In the genomic region with DNA sequence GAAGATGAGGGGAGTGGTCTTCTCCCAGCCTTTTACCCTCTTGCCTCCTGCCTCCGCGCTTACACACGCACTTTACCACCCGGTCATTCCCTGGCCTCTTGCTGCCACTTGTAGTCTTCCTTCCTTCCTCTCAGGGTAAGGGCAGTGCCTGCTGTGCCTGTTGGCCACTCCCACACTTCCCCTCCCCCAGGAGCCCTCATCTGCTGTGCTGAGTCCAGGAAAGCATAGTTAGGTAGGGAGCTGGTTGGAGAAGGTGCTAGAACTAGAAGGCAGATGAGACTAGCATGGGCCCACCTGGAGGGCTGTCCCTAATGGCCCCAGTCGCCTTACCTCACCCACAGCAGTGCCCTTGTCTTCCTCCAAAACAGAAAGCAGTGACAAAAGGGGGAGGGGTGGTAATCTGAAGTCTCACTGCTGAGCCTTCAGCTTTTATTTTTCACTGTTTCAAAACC, we compare ENCODE assay signal across 9 cellular contexts. TPM values are rescaled to one million over a fixed set of nuclear protein-coding genes. Genes with fewer than 3 reads are reported as not detected.
DNase-seq lines count a peak whose midpoint lies in the region; ATAC-seq and TF ChIP-seq lines count a peak whose summit lies in the region.
"Had no signal": no experiment of that assay in that cellular context is flagged by ENCODE, and none has a peak within 500 bp of the region (broad histone marks: within the 10 kb centered on the region; RNA-seq: fewer than 3 reads in every experiment).

No MANE protein-coding gene starts in this region.

- intact Hi-C loops in naive thymus-derived CD4-positive, alpha-beta T cell (cut with micrococcal nuclease), result no loop called here

- H3K36me3 Mint-ChIP-seq in GM23338 (ENCODE audit: low read depth), result no peaks in the 10 kb centered on the region; the same call in 2 of the 3 replicates
- H3K36me3 Mint-ChIP-seq in naive thymus-derived CD4-positive, alpha-beta T cell, result peaks cover 4 to 49% (median 31%) of the 10 kb centered on the region in 5 donors

- H3K79me2 ChIP-seq in GM23338 (replicated peaks; ENCODE audit: insufficient read depth), result no peaks in the 10 kb centered on the region

- no peaks in the 10 kb centered on the region for H3K9me3 ChIP-seq in naive thymus-derived CD4-positive, alpha-beta T cell (ENCODE audit: control insufficient read depth in 2 of 3, low read length in 3 of 3)
- H3K9me3 ChIP-seq: HAP-1 had no signal

- H3F3A ChIP-seq in GM23338 (replicated peaks; ENCODE audit: low read depth), result 0 out of 2 replicates have a peak, but pooled peaks cover 5% of the 10 kb centered on the region

- no peaks in the 10 kb centered on the region for H3K36me3 ChIP-seq in GM23338 (ENCODE audit: insufficient read depth)
- H3K36me3 ChIP-seq in naive thymus-derived CD4-positive, alpha-beta T cell (ENCODE audit: control insufficient read depth in 2 of 3, insufficient read depth in 3 of 3, low read length in 3 of 3), result peaks cover 9 to 40% (median 19%) of the 10 kb centered on the region in 3 experiments
- H3K36me3 ChIP-seq: HAP-1 had no signal

- no peaks in the 10 kb centered on the region for H3K27me3 ChIP-seq in GM23338 (ENCODE audit: insufficient read depth)
- no peaks in the 10 kb centered on the region for H3K27me3 ChIP-seq in naive thymus-derived CD4-positive, alpha-beta T cell (ENCODE audit: control insufficient read depth in 2 of 2, insufficient read depth in 2 of 2, low read length in 2 of 2)

- no peak overlapping the region for H2AFZ ChIP-seq in GM23338

- peak overlapping the region; percentile 95 for H3K27ac Mint-ChIP-seq in GM23338
- H3K27ac Mint-ChIP-seq in naive thymus-derived CD4-positive, alpha-beta T cell, result peak overlapping the region; percentile 35 to 93 (median 65)

- H3K4me1 Mint-ChIP-seq in GM23338, result peaks cover 69% of the 10 kb centered on the region
- peaks cover 34 to 87% (median 42%) of the 10 kb centered on the region in 7 donors for H3K4me1 Mint-ChIP-seq in naive thymus-derived CD4-positive, alpha-beta T cell

- H3K27ac ChIP-seq in GM23338 (ENCODE audit: low read depth) (peak overlapping the region; percentile 86), coronary artery (peak overlapping the region; percentile 24 to 81)
- H3K27ac ChIP-seq in naive thymus-derived CD4-positive, alpha-beta T cell (ENCODE audit: low read depth, low read length), result no peak overlapping the region

- POLR2A ChIA-PET in naive thymus-derived CD4-positive, alpha-beta T cell (lab: Charles Lee), result no interaction called here

- peak overlapping the region; percentile 41; the same call in 2 of the 3 replicates for H3K4me3 Mint-ChIP-seq in GM23338
- H3K4me3 Mint-ChIP-seq in naive thymus-derived CD4-positive, alpha-beta T cell, result peak overlapping the region in 5 of 10 donors; percentile 12 to 75 (median 33)

- H3K4me1 ChIP-seq in GM23338 (ENCODE audit: insufficient read depth), result peaks cover 38% of the 10 kb centered on the region
- peaks cover 12 to 18% of the 10 kb centered on the region in 2 donors for H3K4me1 ChIP-seq in naive thymus-derived CD4-positive, alpha-beta T cell (ENCODE audit: control insufficient read depth in 2 of 2, insufficient read depth in 2 of 2, low read length in 2 of 2)

- CTCF ChIA-PET in naive thymus-derived CD4-positive, alpha-beta T cell (lab: Charles Lee), result no interaction called here

- H3K27me3 Mint-ChIP-seq in GM23338 (ENCODE audit: insufficient read depth, low read depth, poor library complexity), result peaks cover 14% of the 10 kb centered on the region
- no peaks in the 10 kb centered on the region for H3K27me3 Mint-ChIP-seq in naive thymus-derived CD4-positive, alpha-beta T cell

- peak; percentile 57 for DNase-seq in GM23338 (ENCODE audit: low spot score)
- DNase-seq in NCI-H526 (lab: John Stamatoyannopoulos, UW), result peak; percentile 64 to 76
- no peak for DNase-seq in coronary artery (ENCODE audit: low spot score)
- DNase-seq in naive thymus-derived CD4-positive, alpha-beta T cell, result no peak
- no peak for DNase-seq in GM19238 (ENCODE audit: insufficient read length, low spot score)
- DNase-seq in activated CD4-positive, alpha-beta T cell treated with anti-CD3 and anti-CD28 coated beads, Interleukin-2, amount 50 U/mL, for 4 hours, result no peak

- no peaks in the 10 kb centered on the region for H4K20me1 ChIP-seq in GM23338 (replicated peaks; ENCODE audit: insufficient read depth)

- ATAC-seq in GM23338, result peak; percentile 64
- peak; percentile 8 for ATAC-seq in naive thymus-derived CD4-positive, alpha-beta T cell
- no peak for ATAC-seq in GM21737 (IDR thresholded peaks at IDR 0.05; ENCODE audit: unreplicated experiment)
- ATAC-seq in GM21717 (IDR thresholded peaks at IDR 0.05; ENCODE audit: unreplicated experiment), result no peak

- H3K4me2 ChIP-seq in GM23338, result peak overlapping the region; percentile 73

- H3K9me3 Mint-ChIP-seq in GM23338, result no peaks in the 10 kb centered on the region
- no peaks in the 10 kb centered on the region for H3K9me3 Mint-ChIP-seq in naive thymus-derived CD4-positive, alpha-beta T cell

- peak overlapping the region; percentile 10 for H3K4me3 ChIP-seq in GM23338
- peak overlapping the region; percentile 28 for H3K4me3 ChIP-seq in coronary artery
- no peak overlapping the region for H3K4me3 ChIP-seq in naive thymus-derived CD4-positive, alpha-beta T cell (ENCODE audit: low read length)
- H3K4me3 ChIP-seq: HAP-1 had no signal

- no peaks in the 10 kb centered on the region for H3K9me2 ChIP-seq in GM23338 (ENCODE audit: insufficient read depth)

- TF ChIP-seq CTCF in GM23338 (conservative IDR thresholded peaks at IDR 0.05; ENCODE audit: low read depth in 2 of 2) (no peak), coronary artery (IDR thresholded peaks at IDR 0.05) (no peak)

TF ChIP-seq in GM23338, 12 proteins besides CTCF, POLR2A, EP300 and RAD21 (continues in another document):
- no peak for TF ChIP-seq ZNF114 (CRISPR knock-in tag; IDR thresholded peaks at IDR 0.05)
- TF ChIP-seq, protein P1, sequence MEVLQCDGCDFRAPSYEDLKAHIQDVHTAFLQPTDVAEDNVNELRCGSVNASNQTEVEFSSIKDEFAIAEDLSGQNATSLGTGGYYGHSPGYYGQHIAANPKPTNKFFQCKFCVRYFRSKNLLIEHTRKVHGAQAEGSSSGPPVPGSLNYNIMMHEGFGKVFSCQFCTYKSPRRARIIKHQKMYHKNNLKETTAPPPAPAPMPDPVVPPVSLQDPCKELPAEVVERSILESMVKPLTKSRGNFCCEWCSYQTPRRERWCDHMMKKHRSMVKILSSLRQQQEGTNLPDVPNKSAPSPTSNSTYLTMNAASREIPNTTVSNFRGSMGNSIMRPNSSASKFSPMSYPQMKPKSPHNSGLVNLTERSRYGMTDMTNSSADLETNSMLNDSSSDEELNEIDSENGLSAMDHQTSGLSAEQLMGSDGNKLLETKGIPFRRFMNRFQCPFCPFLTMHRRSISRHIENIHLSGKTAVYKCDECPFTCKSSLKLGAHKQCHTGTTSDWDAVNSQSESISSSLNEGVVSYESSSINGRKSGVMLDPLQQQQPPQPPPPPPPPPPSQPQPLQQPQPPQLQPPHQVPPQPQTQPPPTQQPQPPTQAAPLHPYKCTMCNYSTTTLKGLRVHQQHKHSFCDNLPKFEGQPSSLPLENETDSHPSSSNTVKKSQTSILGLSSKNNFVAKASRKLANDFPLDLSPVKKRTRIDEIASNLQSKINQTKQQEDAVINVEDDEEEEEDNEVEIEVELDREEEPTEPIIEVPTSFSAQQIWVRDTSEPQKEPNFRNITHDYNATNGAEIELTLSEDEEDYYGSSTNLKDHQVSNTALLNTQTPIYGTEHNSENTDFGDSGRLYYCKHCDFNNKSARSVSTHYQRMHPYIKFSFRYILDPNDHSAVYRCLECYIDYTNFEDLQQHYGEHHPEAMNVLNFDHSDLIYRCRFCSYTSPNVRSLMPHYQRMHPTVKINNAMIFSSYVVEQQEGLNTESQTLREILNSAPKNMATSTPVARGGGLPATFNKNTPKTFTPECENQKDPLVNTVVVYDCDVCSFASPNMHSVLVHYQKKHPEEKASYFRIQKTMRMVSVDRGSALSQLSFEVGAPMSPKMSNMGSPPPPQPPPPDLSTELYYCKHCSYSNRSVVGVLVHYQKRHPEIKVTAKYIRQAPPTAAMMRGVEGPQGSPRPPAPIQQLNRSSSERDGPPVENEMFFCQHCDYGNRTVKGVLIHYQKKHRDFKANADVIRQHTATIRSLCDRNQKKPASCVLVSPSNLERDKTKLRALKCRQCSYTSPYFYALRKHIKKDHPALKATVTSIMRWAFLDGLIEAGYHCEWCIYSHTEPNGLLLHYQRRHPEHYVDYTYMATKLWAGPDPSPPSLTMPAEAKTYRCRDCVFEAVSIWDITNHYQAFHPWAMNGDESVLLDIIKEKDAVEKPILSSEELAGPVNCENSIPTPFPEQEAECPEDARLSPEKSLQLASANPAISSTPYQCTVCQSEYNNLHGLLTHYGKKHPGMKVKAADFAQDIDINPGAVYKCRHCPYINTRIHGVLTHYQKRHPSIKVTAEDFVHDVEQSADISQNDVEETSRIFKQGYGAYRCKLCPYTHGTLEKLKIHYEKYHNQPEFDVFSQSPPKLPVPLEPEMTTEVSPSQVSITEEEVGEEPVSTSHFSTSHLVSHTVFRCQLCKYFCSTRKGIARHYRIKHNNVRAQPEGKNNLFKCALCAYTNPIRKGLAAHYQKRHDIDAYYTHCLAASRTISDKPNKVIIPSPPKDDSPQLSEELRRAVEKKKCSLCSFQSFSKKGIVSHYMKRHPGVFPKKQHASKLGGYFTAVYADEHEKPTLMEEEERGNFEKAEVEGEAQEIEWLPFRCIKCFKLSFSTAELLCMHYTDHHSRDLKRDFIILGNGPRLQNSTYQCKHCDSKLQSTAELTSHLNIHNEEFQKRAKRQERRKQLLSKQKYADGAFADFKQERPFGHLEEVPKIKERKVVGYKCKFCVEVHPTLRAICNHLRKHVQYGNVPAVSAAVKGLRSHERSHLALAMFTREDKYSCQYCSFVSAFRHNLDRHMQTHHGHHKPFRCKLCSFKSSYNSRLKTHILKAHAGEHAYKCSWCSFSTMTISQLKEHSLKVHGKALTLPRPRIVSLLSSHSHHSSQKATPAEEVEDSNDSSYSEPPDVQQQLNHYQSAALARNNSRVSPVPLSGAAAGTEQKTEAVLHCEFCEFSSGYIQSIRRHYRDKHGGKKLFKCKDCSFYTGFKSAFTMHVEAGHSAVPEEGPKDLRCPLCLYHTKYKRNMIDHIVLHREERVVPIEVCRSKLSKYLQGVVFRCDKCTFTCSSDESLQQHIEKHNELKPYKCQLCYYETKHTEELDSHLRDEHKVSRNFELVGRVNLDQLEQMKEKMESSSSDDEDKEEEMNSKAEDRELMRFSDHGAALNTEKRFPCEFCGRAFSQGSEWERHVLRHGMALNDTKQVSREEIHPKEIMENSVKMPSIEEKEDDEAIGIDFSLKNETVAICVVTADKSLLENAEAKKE (CRISPR knock-in tag; IDR thresholded peaks at IDR 0.05), result no peak
- TF ChIP-seq ZNF331 (CRISPR knock-in tag; IDR thresholded peaks at IDR 0.05; ENCODE audit: low read depth), result no peak
- TF ChIP-seq CREB1 (CRISPR knock-in tag; IDR thresholded peaks at IDR 0.05; ENCODE audit: low read depth), result no peak

RNA-seq across cellular contexts. Expression of gene SRSF5, which starts 54.3 kb away (rescaled TPM):
- total RNA-seq in GM23338 (2014; rRNA removed; shearing (Covaris generic)), result 172 and 204 TPM in 2 replicates
- 343 and 389 TPM in 2 replicates for polyA plus RNA-seq in GM23338 (2016; fragmentation: Nextera tagmentation; extraction: Ambion mirVana)
- 1,000 to 10,000 TPM in 4 of 5 experiments, 100 to 1,000 TPM in 1; 355 to 1,361 (median 1,191) TPM for total RNA-seq in naive thymus-derived CD4-positive, alpha-beta T cell
- 1,000 to 10,000 TPM; 1,397 to 1,617 TPM for polyA plus RNA-seq in naive thymus-derived CD4-positive, alpha-beta T cell

Comparison
In these comparisons a context has a peak if more than half of its experiments do, and no peak if none do; other contexts are left out.
1. ATAC-seq: peak in GM23338 (single experiment) and naive thymus-derived CD4-positive, alpha-beta T cell (single experiment); none in GM21737 (single experiment) and GM21717 (single experiment).
2. DNase-seq: peak in GM23338 (single experiment) and NCI-H526 (2 of 2); none in coronary artery (single experiment), naive thymus-derived CD4-positive, alpha-beta T cell (0 of 9), GM19238 (single experiment) and activated CD4-positive, alpha-beta T cell treated with anti-CD3 and anti-CD28 coated beads, Interleukin-2, amount 50 U/mL, for 4 hours (0 of 2).